In genomic region chr11:65578134-65578533, GRCh38 we compare ENCODE assay signal across 10 cellular contexts. TPM values are rescaled to one million over a fixed set of nuclear protein-coding genes. Genes with fewer than 3 reads are reported as not detected.
DNase-seq lines count a peak whose midpoint lies in the region; ATAC-seq and TF ChIP-seq lines count a peak whose summit lies in the region.
"Had no signal": no experiment of that assay in that cellular context is flagged by ENCODE, and none has a peak within 500 bp of the region (broad histone marks: within the 10 kb centered on the region; RNA-seq: fewer than 3 reads in every experiment).

No MANE protein-coding gene starts in this region.

- no peak overlapping the region for H2AFZ ChIP-seq in smooth muscle cell (ENCODE audit: low read depth)

- WGBS in smooth muscle cell (ENCODE audit: low lambda C conversion rate), result 92% methylated on average over 7 of the region's 7 CpGs

- H3K27me3 ChIP-seq in smooth muscle cell (ENCODE audit: low read depth), result no peaks in the 10 kb centered on the region

- peaks cover 29% of the 10 kb centered on the region for H3K4me1 Mint-ChIP-seq in activated CD4-positive, alpha-beta memory T cell treated with anti-CD3 and anti-CD28 coated beads for 36 hours (ENCODE audit: low read depth)
- H3K4me1 Mint-ChIP-seq in glutamatergic neuron (ENCODE audit: low read depth, unreplicated experiment), result peaks cover 10% of the 10 kb centered on the region

- POLR2A ChIA-PET in activated CD4-positive, alpha-beta memory T cell treated with anti-CD3 and anti-CD28 coated beads for 36 hours (lab: Charles Lee), result interaction anchor here (1.3 to 3.7 kb wide), 3 partner anchors 10 to 159 kb away, joined by 4 to 68 read pairs (median 10); no protein-coding TSS in a partner anchor

- intact Hi-C loops in activated CD4-positive, alpha-beta memory T cell treated with anti-CD3 and anti-CD28 coated beads for 36 hours (cut with micrococcal nuclease), result no loop called here

- CTCF ChIA-PET in activated CD4-positive, alpha-beta memory T cell treated with anti-CD3 and anti-CD28 coated beads for 36 hours (lab: Charles Lee), result interaction anchor here (6.6 to 8.9 kb wide), 2 partner anchors 12 to 34 kb away, joined by 126 to 176 read pairs; no protein-coding TSS in a partner anchor

- peak overlapping the region; percentile 94 for H3K4me2 ChIP-seq in smooth muscle cell

- TF ChIP-seq CTCF in GM12875 (IDR thresholded peaks at IDR 0.05; ENCODE audit: borderline replicate concordance, insufficient read depth, low read depth, low read length), result no peak
- TF ChIP-seq CTCF in glutamatergic neuron (IDR thresholded peaks at IDR 0.05; ENCODE audit: partially characterized antibody, unreplicated experiment), result no peak
- no peak for TF ChIP-seq CTCF in smooth muscle cell (IDR thresholded peaks at IDR 0.05; ENCODE audit: borderline replicate concordance, insufficient read depth, poor library complexity, severe bottlenecking)
- no peak for TF ChIP-seq CTCF in omental fat pad (IDR thresholded peaks at IDR 0.05)

- H3K36me3 Mint-ChIP-seq in activated CD4-positive, alpha-beta memory T cell treated with anti-CD3 and anti-CD28 coated beads for 36 hours, result peaks cover 46% of the 10 kb centered on the region
- H3K36me3 Mint-ChIP-seq in glutamatergic neuron (ENCODE audit: unreplicated experiment), result no peaks in the 10 kb centered on the region

- peak overlapping the region; percentile 89 for H3K4me3 Mint-ChIP-seq in activated CD4-positive, alpha-beta memory T cell treated with anti-CD3 and anti-CD28 coated beads for 36 hours
- peak overlapping the region; percentile 58 for H3K4me3 Mint-ChIP-seq in glutamatergic neuron (ENCODE audit: unreplicated experiment)

- H3K36me3 ChIP-seq in smooth muscle cell (ENCODE audit: low read depth), result no peaks in the 10 kb centered on the region

- H3K4me3 ChIP-seq in GM12875 (ENCODE audit: low read depth, low read length) (peak overlapping the region; percentile 81), smooth muscle cell (no peak overlapping the region)

- no peak for ATAC-seq in omental fat pad (ENCODE audit: low FRiP score)

- H3K4me1 ChIP-seq in smooth muscle cell (ENCODE audit: low read depth), result peaks cover 10% of the 10 kb centered on the region

- peaks cover 4% of the 10 kb centered on the region for H3K79me2 ChIP-seq in smooth muscle cell (ENCODE audit: low read depth)

- H3K27me3 Mint-ChIP-seq in activated CD4-positive, alpha-beta memory T cell treated with anti-CD3 and anti-CD28 coated beads for 36 hours, result no peaks in the 10 kb centered on the region
- peaks cover 21% of the 10 kb centered on the region for H3K27me3 Mint-ChIP-seq in glutamatergic neuron (ENCODE audit: unreplicated experiment)

- H3K9me3 Mint-ChIP-seq in activated CD4-positive, alpha-beta memory T cell treated with anti-CD3 and anti-CD28 coated beads for 36 hours, result no peaks in the 10 kb centered on the region
- H3K9me3 Mint-ChIP-seq in glutamatergic neuron (ENCODE audit: unreplicated experiment), result peaks cover 17% of the 10 kb centered on the region

- no peak overlapping the region for H3K9ac ChIP-seq in smooth muscle cell (ENCODE audit: low read depth)

- H3K27ac ChIP-seq in smooth muscle cell (ENCODE audit: low read depth) (no peak overlapping the region), substantia nigra (ENCODE audit: low read depth, low read length, poor library complexity, severe bottlenecking) (no peak overlapping the region)

- H3K9me3 ChIP-seq in smooth muscle cell (replicated peaks; ENCODE audit: low read depth), result no peaks in the 10 kb centered on the region

- no peak for DNase-seq in activated CD4-positive, alpha-beta memory T cell treated with anti-CD3 and anti-CD28 coated beads for 36 hours
- DNase-seq in glutamatergic neuron, result no peak
- no peak for DNase-seq in smooth muscle cell (lab: John Stamatoyannopoulos, UW; ENCODE audit: unreplicated experiment)
- no peak for DNase-seq in substantia nigra (lab: John Stamatoyannopoulos, UW)
- DNase-seq in NCI-H2081 (lab: John Stamatoyannopoulos, UW), result no peak
- DNase-seq in omental fat pad (ENCODE audit: low spot score), result no peak
- no peak for DNase-seq in hippocampal formation (lab: John Stamatoyannopoulos, UW)
- DNase-seq: NCI-H1436, SHP77 treated with DMSO at 0.1 percent for 48 hours had no signal

- H3K27ac Mint-ChIP-seq in activated CD4-positive, alpha-beta memory T cell treated with anti-CD3 and anti-CD28 coated beads for 36 hours, result peak overlapping the region; percentile 64
- H3K27ac Mint-ChIP-seq in glutamatergic neuron (ENCODE audit: unreplicated experiment), result peak overlapping the region; percentile 28

- H3F3A ChIP-seq in smooth muscle cell (ENCODE audit: low read depth), result peaks cover 18% of the 10 kb centered on the region

- peaks cover 16% of the 10 kb centered on the region for H4K20me1 ChIP-seq in smooth muscle cell (ENCODE audit: low read depth)

RNA-seq across cellular contexts. Expression of gene EHBP1L1, which starts 2.3 kb away (rescaled TPM):
- total RNA-seq in activated CD4-positive, alpha-beta memory T cell treated with anti-CD3 and anti-CD28 coated beads for 36 hours, result 100 to 1,000 TPM; 137 to 141 TPM
- 14.2 TPM for total RNA-seq in glutamatergic neuron (ENCODE audit: unreplicated experiment)
- total RNA-seq in smooth muscle cell, result 5.1 and 14.0 TPM in 2 replicates
- polyA plus RNA-seq in smooth muscle cell, result 28.4 and 29.5 TPM in 2 replicates
- total RNA-seq in omental fat pad, result 100 to 1,000 TPM in 1 of 4 donors, 10 to 100 TPM in 3; 21.2 to 125 (median 65.6) TPM

RNA-seq across cellular contexts. Expression of gene FAM89B, which starts 5.8 kb away (rescaled TPM):
- 10 to 100 TPM; 25.3 to 28.3 TPM for total RNA-seq in activated CD4-positive, alpha-beta memory T cell treated with anti-CD3 and anti-CD28 coated beads for 36 hours
- total RNA-seq in glutamatergic neuron (ENCODE audit: unreplicated experiment) (184 TPM), smooth muscle cell (51.4 and 63.9 TPM in 2 replicates), omental fat pad (10 to 100 TPM; 29.1 to 37.4 (median 33.1) TPM)
- polyA plus RNA-seq in smooth muscle cell, result 174 TPM in 2 replicates

RNA-seq across cellular contexts. Expression of gene ZNRD2, which starts 7.9 kb away (rescaled TPM):
- 10 to 100 TPM; 48.1 to 51.1 TPM for total RNA-seq in activated CD4-positive, alpha-beta memory T cell treated with anti-CD3 and anti-CD28 coated beads for 36 hours
- total RNA-seq in glutamatergic neuron (ENCODE audit: unreplicated experiment) (37.9 TPM), smooth muscle cell (45.9 and 55.5 TPM in 2 replicates), omental fat pad (10 to 100 TPM; 41.1 to 56.1 (median 50.1) TPM)
- polyA plus RNA-seq in smooth muscle cell, result 105 and 108 TPM in 2 replicates

RNA-seq across cellular contexts. Expression of gene KCNK7, which starts 17.5 kb away (rescaled TPM):
- total RNA-seq in activated CD4-positive, alpha-beta memory T cell treated with anti-CD3 and anti-CD28 coated beads for 36 hours, result under 1 TPM; 0.29 to 0.31 TPM
- 0.69 TPM for total RNA-seq in glutamatergic neuron (ENCODE audit: unreplicated experiment)
- 1.7 TPM in 1 of 2 replicates, not detected in the other for total RNA-seq in smooth muscle cell
- not detected in 2 replicates for polyA plus RNA-seq in smooth muscle cell
- total RNA-seq in omental fat pad, result 1 to 10 TPM in 3 of 4 donors, not detected in 1; 1.1 to 1.7 (median 1.5) TPM

RNA-seq across cellular contexts. Expression of gene LTBP3, which starts 20.0 kb away (rescaled TPM):
- total RNA-seq in activated CD4-positive, alpha-beta memory T cell treated with anti-CD3 and anti-CD28 coated beads for 36 hours, result 10 to 100 TPM; 60.7 to 63.3 TPM
- total RNA-seq in glutamatergic neuron (ENCODE audit: unreplicated experiment) (2.5 TPM), smooth muscle cell (33.6 TPM in 2 replicates), omental fat pad (10 to 100 TPM; 67.3 to 84.8 (median 76.5) TPM)
- 46.4 and 53.9 TPM in 2 replicates for polyA plus RNA-seq in smooth muscle cell
